In the genomic region with DNA sequence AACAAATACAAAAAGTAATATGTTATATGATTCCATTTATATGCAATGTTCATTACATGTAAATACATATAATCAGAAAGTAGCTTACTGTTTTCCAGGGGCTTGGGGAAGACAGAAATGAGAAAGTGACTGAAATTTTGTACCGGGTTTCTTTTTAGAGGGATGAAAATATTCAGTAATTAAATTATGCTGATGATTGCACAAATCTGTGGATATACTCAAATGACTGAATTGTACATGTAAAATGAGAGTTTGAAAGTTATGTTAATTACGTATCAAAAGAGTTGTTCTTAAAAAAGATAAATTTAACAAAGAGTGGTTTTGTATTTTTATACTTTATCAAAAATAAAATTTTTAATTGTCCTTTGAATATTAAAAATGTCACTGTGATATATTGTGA, we compare ENCODE assay signal across 28 cellular contexts.
"Had no signal": no experiment of that assay in that cellular context is flagged by ENCODE, and none has a peak within 500 bp of the region (broad histone marks: within the 10 kb centered on the region; RNA-seq: fewer than 3 reads in every experiment).

No MANE protein-coding gene starts in this region.

- H3K4me1 ChIP-seq: parathyroid adenoma, psoas muscle, spleen, suprapubic skin, testis, transverse colon, upper lobe of right lung, uterus had no signal

- H3K27ac ChIP-seq: neural progenitor cell, ovary, parathyroid adenoma, psoas muscle, skin epidermis, spleen, suprapubic skin, testis, tibial artery, transverse colon, upper lobe of right lung, uterus had no signal

- ATAC-seq: natural killer cell; psoas muscle; right cardiac atrium; sciatic nerve; stimulated activated memory B cell treated with anti-CD40 and anti-IgM and Interleukin-4, amounts not matched to agents 10 μg/mL and 1 μg/mL and 100 μg/mL, for 72 hours; stimulated activated naive CD8-positive, alpha-beta T cell treated with anti-CD3 and anti-CD28 coated beads, Interleukin-15, amount 100 ng/mL, for 72 hours; stimulated activated naive CD8-positive, alpha-beta T cell treated with anti-CD3 and anti-CD28 coated beads, Interleukin-15, Interleukin-2, amounts not matched to agents 100 U/mL and 50 U/mL, for 24 hours; upper lobe of right lung had no signal

- H3K9ac ChIP-seq: neural progenitor cell, parathyroid adenoma had no signal

- H3K9me3 ChIP-seq: ovary, testis, tibial artery, transverse colon, upper lobe of right lung, uterus had no signal

- H3K27me3 ChIP-seq: neural progenitor cell, ovary, spleen, suprapubic skin, testis, tibial artery, transverse colon, upper lobe of right lung, uterus had no signal

- H3K4me2 ChIP-seq: neural progenitor cell, smooth muscle cell had no signal

- H3K36me3 ChIP-seq: neural progenitor cell, ovary, spleen, suprapubic skin, tibial artery, transverse colon, upper lobe of right lung, uterus had no signal

- DNase-seq: natural killer cell; occipital lobe; ovary; posterior cingulate gyrus; psoas muscle; right cardiac atrium; spleen; stimulated activated CD4-positive, alpha-beta T cell treated with anti-CD3 and anti-CD28 coated beads, Interleukin-12 subunit alpha, Interleukin-12 subunit beta, amount 100 ng/mL, for 4 hours; stimulated activated CD4-positive, alpha-beta T cell treated with anti-CD3 and anti-CD28 coated beads, Interleukin-1b, Interleukin-23, amount 100 ng/mL, for 48 hours; stimulated activated CD4-positive, alpha-beta T cell treated with anti-CD3 and anti-CD28 coated beads, Interleukin-4, amount 100 ng/mL, for 1 hour; stimulated activated CD4-positive, alpha-beta T cell treated with anti-CD3 and anti-CD28 coated beads, Interleukin-4, amount 100 ng/mL, for 4 hours; stimulated activated CD8-positive, alpha-beta memory T cell treated with anti-CD3 and anti-CD28 coated beads, Interleukin-4, amount 100 ng/mL, for 48 hours; stimulated activated naive CD4-positive, alpha-beta T cell; stimulated activated naive CD8-positive, alpha-beta T cell treated with anti-CD3 and anti-CD28 coated beads, Interleukin-15, amount 100 ng/mL, for 72 hours; stimulated activated naive CD8-positive, alpha-beta T cell treated with anti-CD3 and anti-CD28 coated beads, Interleukin-15, Interleukin-2, amounts not matched to agents 100 U/mL and 50 U/mL, for 24 hours; substantia nigra; testis; tibial artery; transverse colon; upper lobe of right lung; uterus had no signal

- H2AFZ ChIP-seq: neural progenitor cell, parathyroid adenoma had no signal

- H3K79me2 ChIP-seq: parathyroid adenoma had no signal

- H3K4me3 ChIP-seq: neural progenitor cell, ovary, psoas muscle, skin epidermis, smooth muscle cell, spleen, suprapubic skin, testis, tibial artery, transverse colon, upper lobe of right lung, uterus had no signal
